In genomic region chr14:91229743-91230200, GRCh38 we compare ENCODE assay signal across 8 cellular contexts. TPM values are rescaled to one million over a fixed set of nuclear protein-coding genes. Genes with fewer than 3 reads are reported as not detected.
DNase-seq lines count a peak whose midpoint lies in the region; ATAC-seq, FAIRE-seq and TF ChIP-seq lines count a peak whose summit lies in the region.

No MANE protein-coding gene starts in this region.

- no peaks in the 10 kb centered on the region for H3K9me1 ChIP-seq in keratinocyte (ENCODE audit: control insufficient read depth, extremely low read depth, insufficient read depth, low read length)

- H3K4me1 ChIP-seq in DOHH2 (ENCODE audit: control insufficient read depth, low read length) (peaks cover 48% of the 10 kb centered on the region), keratinocyte (ENCODE audit: control insufficient read depth, extremely low read depth, insufficient read depth, low read length) (peaks cover 31% of the 10 kb centered on the region), gastrocnemius medialis (no peaks in the 10 kb centered on the region)

- H3K79me2 ChIP-seq in DOHH2 (ENCODE audit: control insufficient read depth, low read length) (no peaks in the 10 kb centered on the region), keratinocyte (ENCODE audit: control insufficient read depth, insufficient read depth, low read length) (no peaks in the 10 kb centered on the region)

- H3K36me3 ChIP-seq in DOHH2 (ENCODE audit: control insufficient read depth, low read length) (no peaks in the 10 kb centered on the region), keratinocyte (ENCODE audit: control insufficient read depth in 2 of 2, extremely low read depth in 1 of 2, insufficient read depth in 2 of 2, low read length in 2 of 2) (no peaks in the 10 kb centered on the region), gastrocnemius medialis (peaks cover 0 to 58% of the 10 kb centered on the region in 2 donors)

- dilution Hi-C loops in keratinocyte (cut with MboI; ENCODE audit: extremely low pct_ligation_motif_present, low sequenced_read_pairs), result no loop called here

- no peaks in the 10 kb centered on the region for H3K9me2 ChIP-seq in DOHH2 (replicated peaks; ENCODE audit: control insufficient read depth, low read length)

- H3K9me3 ChIP-seq in DOHH2 (ENCODE audit: control insufficient read depth, insufficient read depth, low read length) (no peaks in the 10 kb centered on the region; the same call in 1 of the 2 replicates), keratinocyte (ENCODE audit: control insufficient read depth, low read depth, low read length) (no peaks in the 10 kb centered on the region), gastrocnemius medialis (no peaks in the 10 kb centered on the region)

- H3K4me2 ChIP-seq in DOHH2 (ENCODE audit: low read length) (peak overlapping the region; percentile 44), keratinocyte (ENCODE audit: control insufficient read depth, extremely low read depth, insufficient read depth, low read depth, low read length) (peak overlapping the region; percentile 36)

- H3K9ac ChIP-seq in keratinocyte (ENCODE audit: control insufficient read depth, extremely low read depth, insufficient read depth, low read length), result no peak overlapping the region

- H3K27me3 ChIP-seq in DOHH2 (ENCODE audit: control insufficient read depth, low read length), result no peaks in the 10 kb centered on the region
- no peaks in the 10 kb centered on the region for H3K27me3 ChIP-seq in keratinocyte (ENCODE audit: control insufficient read depth, extremely low read depth, insufficient read depth, low read length)
- no peaks in the 10 kb centered on the region for H3K27me3 ChIP-seq in gastrocnemius medialis

- intact Hi-C loops in gastrocnemius medialis (cut with DNase I; ENCODE audit: low total_unique reads), result no loop called here

- in situ Hi-C loops in gastrocnemius medialis (cut with MboI; ENCODE audit: low sequenced_read_pairs in 4 of 4), result no loop called here

- TF ChIP-seq POLR2A in gastrocnemius medialis (IDR thresholded peaks at IDR 0.05), result no peak

- TF ChIP-seq CTCF in DOHH2 (IDR thresholded peaks at IDR 0.05; ENCODE audit: low read depth, low read length, poor library complexity, severe bottlenecking) (no peak), GM20000 (IDR thresholded peaks at IDR 0.05; ENCODE audit: extremely low read depth, missing control alignments) (no peak), keratinocyte (optimal IDR thresholded peaks at IDR 0.05 in 1 of 3, IDR thresholded peaks at IDR 0.05 in 1 of 3, conservative IDR thresholded peaks at IDR 0.05 in 1 of 3; ENCODE audit: extremely low read depth in 1 of 3, insufficient read depth in 2 of 3, low read length in 3 of 3) (no peak), gastrocnemius medialis (IDR thresholded peaks at IDR 0.05 in 4 of 5, conservative IDR thresholded peaks at IDR 0.05 in 1 of 5) (no peak)

- H3K4me3 ChIP-seq in DOHH2 (ENCODE audit: low read length) (peak overlapping the region; percentile 37), keratinocyte (ENCODE audit: control insufficient read depth in 2 of 3, extremely low read depth in 1 of 3, insufficient read depth in 2 of 3, low read depth in 1 of 3, low read length in 3 of 3) (no peak overlapping the region), gastrocnemius medialis (no peak overlapping the region)

- ATAC-seq in HG03558 (IDR thresholded peaks at IDR 0.05; ENCODE audit: extremely low read depth, unreplicated experiment), result peak; percentile 53
- ATAC-seq in activated CD4-positive, CD25-positive, alpha-beta regulatory T cell treated with anti-CD3 and anti-CD28 coated beads, Interleukin-2, amount 50 U/mL, for 24 hours, result peak; percentile 40 to 42
- no peak for ATAC-seq in gastrocnemius medialis

- 0 out of 2 replicates have a peak, but pooled peaks cover 2% of the 10 kb centered on the region for H3F3A ChIP-seq in DOHH2 (ENCODE audit: control insufficient read depth, insufficient read depth)

- FAIRE-seq in keratinocyte (lab: Jason Lieb, UNC), result peak; percentile 86

- no peak overlapping the region for H2AFZ ChIP-seq in keratinocyte (ENCODE audit: control insufficient read depth, low read length)

- H3K27ac ChIP-seq in DOHH2 (ENCODE audit: low read depth, low read length) (peak overlapping the region; percentile 55), keratinocyte (ENCODE audit: control insufficient read depth, insufficient read depth, low read length) (no peak overlapping the region), gastrocnemius medialis (no peak overlapping the region)

- H4K20me1 ChIP-seq in DOHH2 (ENCODE audit: control insufficient read depth, insufficient read depth, low read depth, low read length) (no peaks in the 10 kb centered on the region), keratinocyte (ENCODE audit: control insufficient read depth, extremely low read depth, insufficient read depth, low read length) (no peaks in the 10 kb centered on the region)

- DNase-seq in GM20000 (ENCODE audit: low spot score) (peak; percentile 86), keratinocyte (ENCODE audit: low read depth, low spot score) (no peak), NCI-H1048 (lab: John Stamatoyannopoulos, UW) (no peak), amniotic stem cell (lab: John Stamatoyannopoulos, UW) (no peak), gastrocnemius medialis (no peak)

RNA-seq across cellular contexts. Expression of gene GPR68, which starts 14.7 kb away (rescaled TPM):
- polyA plus RNA-seq in keratinocyte, result 1.2 to 5.7 TPM (median 2.3 TPM) in 3 replicates
- not detected for polyA plus RNA-seq in keratinocyte (2011; ENCODE audit: low read depth)
- 1.4 and 3.2 TPM in 2 replicates for polyA plus RNA-seq in keratinocyte (2011; cell fraction: cytosol; rRNA removed)
- polyA plus RNA-seq in keratinocyte (2011; cell fraction: nucleus; rRNA removed), result 5.6 and 8.3 TPM in 2 replicates
- polyA plus RNA-seq in keratinocyte (2012; ENCODE audit: low replicate concordance), result 0.47 and 2.7 TPM in 2 replicates
- polyA minus RNA-seq in keratinocyte, result 1.6 to 13.5 TPM (median 9.7 TPM) in 3 replicates
- 8.8 TPM for polyA minus RNA-seq in keratinocyte (2011; cell fraction: cytosol; rRNA and poly(A)+ RNA removed)
- 4.7 and 5.3 TPM in 2 replicates for polyA minus RNA-seq in keratinocyte (2011; cell fraction: nucleus; rRNA and poly(A)+ RNA removed)
- total RNA-seq in gastrocnemius medialis, result under 1 TPM in 1 of 4 donors, not detected in 3; 0.07 TPM

Comparison
In these comparisons a context has a peak if more than half of its experiments do, and no peak if none do; other contexts are left out.
1. ATAC-seq: peak in HG03558 (single experiment) and activated CD4-positive, CD25-positive, alpha-beta regulatory T cell treated with anti-CD3 and anti-CD28 coated beads, Interleukin-2, amount 50 U/mL, for 24 hours (2 of 2); none in gastrocnemius medialis (0 of 2).